1 cellular context compared by ENCODE assay signal in the genomic region with DNA sequence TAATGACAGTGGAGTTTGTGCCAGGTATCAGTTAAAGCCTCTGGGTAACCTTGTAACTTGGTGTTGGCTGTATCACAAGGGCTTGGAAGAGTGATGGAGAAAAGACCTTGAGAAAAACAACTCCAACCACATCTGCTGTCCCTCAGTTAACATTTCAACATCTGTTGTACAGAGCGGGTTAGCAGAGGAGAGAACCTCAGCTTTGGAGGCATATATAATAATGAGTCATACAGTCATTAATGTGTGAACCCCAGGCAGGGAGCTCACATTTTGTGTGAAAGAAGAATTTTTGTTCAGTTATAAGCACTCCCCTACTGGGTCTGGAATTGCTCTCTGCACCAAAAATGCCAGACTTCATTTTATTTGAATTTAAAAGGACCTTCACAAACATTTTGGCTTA.
TF ChIP-seq lines count a peak whose summit lies in the region.

No MANE protein-coding gene starts in this region.

TF ChIP-seq in GM12878, 131 proteins besides CTCF, POLR2A, EP300 and RAD21 (continued from another document):
- no peak for TF ChIP-seq REST (IDR thresholded peaks at IDR 0.05; ENCODE audit: low read depth, low read length)
- TF ChIP-seq SPI1 (IDR thresholded peaks at IDR 0.05; ENCODE audit: borderline replicate concordance, insufficient read depth, low read depth, low read length), result no peak
- TF ChIP-seq SUPT20H (IDR thresholded peaks at IDR 0.05; ENCODE audit: borderline replicate concordance, control insufficient read depth, low read depth, low read length), result no peak
TF ChIP-seq in GM12878: peak in this region for 0.
